In genomic region chr10:113329121-113329596, GRCh38 we compare ENCODE assay signal across 16 cellular contexts.
DNase-seq lines count a peak whose midpoint lies in the region; ATAC-seq and TF ChIP-seq lines count a peak whose summit lies in the region.
"Had no signal": no experiment of that assay in that cellular context is flagged by ENCODE, and none has a peak within 500 bp of the region (broad histone marks: within the 10 kb centered on the region; RNA-seq: fewer than 3 reads in every experiment).

No MANE protein-coding gene starts in this region.

- no peak for ATAC-seq in GM18505 (IDR thresholded peaks at IDR 0.05; ENCODE audit: unreplicated experiment)
- ATAC-seq: lower lobe of right lung had no signal

- H3K9me3 ChIP-seq in breast epithelium: no peaks in the 10 kb centered on the region
- H3K9me3 ChIP-seq: adrenal gland, thyroid gland had no signal

- intact Hi-C loops in MCF 10A (cut with micrococcal nuclease): no loop called here
- intact Hi-C loops in breast epithelium (cut with DNase I; ENCODE audit: low total_unique reads): no loop called here

- in situ Hi-C loops in astrocyte of the cerebellum (cut with HindIII; ENCODE audit: low sequenced_read_pairs): no loop called here

- no peaks in the 10 kb centered on the region for H3K27me3 Mint-ChIP-seq in MCF 10A (ENCODE audit: insufficient read depth, unreplicated experiment)

- no peaks in the 10 kb centered on the region for H3K36me3 Mint-ChIP-seq in MCF 10A (ENCODE audit: insufficient read depth, unreplicated experiment)

- no peak overlapping the region for H3K27ac ChIP-seq in breast epithelium
- H3K27ac ChIP-seq: adrenal gland, lower lobe of right lung, thyroid gland had no signal

- DNase-seq in MCF 10A (ENCODE audit: unreplicated experiment) (peak; percentile 60), breast epithelium (ENCODE audit: low spot score in 2 of 2) (no peak), astrocyte of the cerebellum (ENCODE audit: low read depth) (peak; percentile 15), islet precursor cell (peak; percentile 69), SW 1271 (lab: John Stamatoyannopoulos, UW) (no peak), NCI-H2171 treated with DMSO at 0.1 percent for 48 hours (lab: John Stamatoyannopoulos, UW) (no peak), cortex of kidney (lab: John Stamatoyannopoulos, UW) (no peak)
- DNase-seq: 8988T; activated CD4-positive, CD25-positive, alpha-beta regulatory T cell treated with anti-CD3 and anti-CD28 coated beads, Interleukin-2, amount 50 U/mL, for 72 hours; adrenal gland; effector memory CD4-positive, alpha-beta T cell; lower lobe of right lung; NCI-H2171; stimulated activated CD4-positive, alpha-beta T cell treated with anti-CD3 and anti-CD28 coated beads, Interleukin-12 subunit alpha, Interleukin-12 subunit beta, amount 100 ng/mL, for 4 hours; thyroid gland had no signal

- H3K4me3 Mint-ChIP-seq in MCF 10A (ENCODE audit: unreplicated experiment): no peak overlapping the region

- TF ChIP-seq CTCF in MCF 10A (IDR thresholded peaks at IDR 0.05; ENCODE audit: unreplicated experiment) (no peak), breast epithelium (IDR thresholded peaks at IDR 0.05) (no peak), astrocyte of the cerebellum (IDR thresholded peaks at IDR 0.05; ENCODE audit: low read depth, low read length, missing control alignments) (no peak)

- H3K36me3 ChIP-seq in breast epithelium: no peaks in the 10 kb centered on the region
- H3K36me3 ChIP-seq: adrenal gland, lower lobe of right lung, thyroid gland had no signal

- POLR2A ChIA-PET in MCF 10A (lab: Yijun Ruan, JAX): interaction anchor here (0.7 kb wide), 1 partner anchor 25 kb away, joined by 3 read pairs; no protein-coding TSS in a partner anchor

- no peaks in the 10 kb centered on the region for H3K4me1 ChIP-seq in breast epithelium
- H3K4me1 ChIP-seq: thyroid gland had no signal

- H3K27ac Mint-ChIP-seq in MCF 10A (ENCODE audit: low read depth, unreplicated experiment): no peak overlapping the region

- H3K4me1 Mint-ChIP-seq in MCF 10A (ENCODE audit: insufficient read depth, unreplicated experiment): peaks cover 6% of the 10 kb centered on the region

- H3K27me3 ChIP-seq in breast epithelium: no peaks in the 10 kb centered on the region
- H3K27me3 ChIP-seq: adrenal gland, thyroid gland had no signal

- CTCF ChIA-PET in MCF 10A (lab: Yijun Ruan, JAX): interaction anchor here (0.8 kb wide), 1 partner anchor 11 kb away, joined by 4 read pairs; no protein-coding TSS in a partner anchor

- H3K4me3 ChIP-seq in breast epithelium: no peak overlapping the region
- H3K4me3 ChIP-seq in astrocyte of the cerebellum (ENCODE audit: low read depth, low read length): no peak overlapping the region
- H3K4me3 ChIP-seq: adrenal gland, lower lobe of right lung, thyroid gland had no signal

- TF ChIP-seq POLR2A in breast epithelium (IDR thresholded peaks at IDR 0.05) (no peak), GM18505 (IDR thresholded peaks at IDR 0.05; ENCODE audit: borderline replicate concordance, extremely low read depth, insufficient read depth, insufficient read length) (no peak)

- H3K9me3 Mint-ChIP-seq in MCF 10A (ENCODE audit: unreplicated experiment): peaks cover 2% of the 10 kb centered on the region

- BruUV-seq in MCF 10A (replicated peaks; lab: Mats Ljungman, UMichigan): no TSS peak

Comparison
In these comparisons a context has a peak if more than half of its experiments do, and no peak if none do; other contexts are left out.
1. DNase-seq: peak in MCF 10A (single experiment), astrocyte of the cerebellum (single experiment) and islet precursor cell (single experiment); none in breast epithelium (0 of 2), SW 1271 (0 of 2), NCI-H2171 treated with DMSO at 0.1 percent for 48 hours (single experiment) and cortex of kidney (single experiment).